Comparison of ENCODE assay signal across 8 cellular contexts in the genomic region with DNA sequence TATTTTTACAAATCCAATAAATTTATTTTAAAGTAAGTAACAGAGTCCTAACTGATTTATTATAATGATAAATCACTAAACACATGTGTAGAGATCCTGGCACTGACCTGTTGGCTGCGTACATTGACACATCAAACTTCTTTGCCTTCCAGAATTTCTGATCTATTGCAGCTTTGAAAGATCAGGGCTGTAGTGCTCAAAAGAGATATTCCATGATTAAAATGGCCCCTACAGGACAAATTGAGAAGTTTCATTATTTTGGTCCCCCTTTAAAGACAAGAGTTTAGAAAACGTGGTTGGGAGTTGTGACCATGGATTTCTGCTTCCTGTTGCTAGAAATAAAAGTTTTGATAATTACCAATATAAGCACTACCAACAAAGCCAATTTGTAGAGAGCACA.
DNase-seq lines count a peak whose midpoint lies in the region; ATAC-seq and TF ChIP-seq lines count a peak whose summit lies in the region.
"Had no signal": no experiment of that assay in that cellular context is flagged by ENCODE, and none has a peak within 500 bp of the region (broad histone marks: within the 10 kb centered on the region; RNA-seq: fewer than 3 reads in every experiment).

No MANE protein-coding gene starts in this region.

- H3K9me3 Mint-ChIP-seq in mesothelial cell of epicardium = no peaks in the 10 kb centered on the region

- ATAC-seq in GM21619 (IDR thresholded peaks at IDR 0.05; ENCODE audit: unreplicated experiment) = no peak
- no peak for ATAC-seq in HG03457 (IDR thresholded peaks at IDR 0.05; ENCODE audit: unreplicated experiment)
- ATAC-seq in GM21528 (IDR thresholded peaks at IDR 0.05; ENCODE audit: low FRiP score, unreplicated experiment) = no peak

- H3K4me3 ChIP-seq in GM12875 (ENCODE audit: low read depth, low read length) (no peak overlapping the region), coronary artery (no peak overlapping the region)
- H3K4me3 ChIP-seq: SJSA1 had no signal

- H3K27ac ChIP-seq in coronary artery = no peak overlapping the region
- H3K27ac ChIP-seq: SJSA1 had no signal

- H3K4me1 Mint-ChIP-seq in mesothelial cell of epicardium = peaks cover 3% of the 10 kb centered on the region

- H3K27me3 Mint-ChIP-seq in mesothelial cell of epicardium (ENCODE audit: low read depth) = no peaks in the 10 kb centered on the region

- no peak overlapping the region for H3K4me3 Mint-ChIP-seq in mesothelial cell of epicardium

- TF ChIP-seq CTCF in GM12875 (IDR thresholded peaks at IDR 0.05; ENCODE audit: borderline replicate concordance, insufficient read depth, low read depth, low read length) = peak; percentile 18; the same call in 1 of the 2 replicates
- TF ChIP-seq CTCF in coronary artery (IDR thresholded peaks at IDR 0.05) = peak; percentile 33
- peak; percentile 64 for TF ChIP-seq CTCF in mesothelial cell of epicardium (IDR thresholded peaks at IDR 0.05; ENCODE audit: unreplicated experiment)

- H3K27ac Mint-ChIP-seq in mesothelial cell of epicardium = no peak overlapping the region

- no peaks in the 10 kb centered on the region for H3K36me3 Mint-ChIP-seq in mesothelial cell of epicardium

- DNase-seq in NCI-H526 (lab: John Stamatoyannopoulos, UW) = peak; percentile 38 to 44
- DNase-seq in coronary artery (ENCODE audit: low spot score) = no peak
- DNase-seq in mesothelial cell of epicardium (ENCODE audit: low spot score in 2 of 2, unreplicated experiment in 2 of 2) = no peak

Comparison
In these comparisons a context has a peak if more than half of its experiments do, and no peak if none do; other contexts are left out.
1. DNase-seq: peak in NCI-H526 (2 of 2); none in coronary artery (single experiment) and mesothelial cell of epicardium (0 of 2).
2. Peak in every context shown above with its lines, with median percentiles within 50 percentile points of each other: CTCF ChIP-seq.